Comparison of ENCODE assay signal across 21 cellular contexts in the genomic region with DNA sequence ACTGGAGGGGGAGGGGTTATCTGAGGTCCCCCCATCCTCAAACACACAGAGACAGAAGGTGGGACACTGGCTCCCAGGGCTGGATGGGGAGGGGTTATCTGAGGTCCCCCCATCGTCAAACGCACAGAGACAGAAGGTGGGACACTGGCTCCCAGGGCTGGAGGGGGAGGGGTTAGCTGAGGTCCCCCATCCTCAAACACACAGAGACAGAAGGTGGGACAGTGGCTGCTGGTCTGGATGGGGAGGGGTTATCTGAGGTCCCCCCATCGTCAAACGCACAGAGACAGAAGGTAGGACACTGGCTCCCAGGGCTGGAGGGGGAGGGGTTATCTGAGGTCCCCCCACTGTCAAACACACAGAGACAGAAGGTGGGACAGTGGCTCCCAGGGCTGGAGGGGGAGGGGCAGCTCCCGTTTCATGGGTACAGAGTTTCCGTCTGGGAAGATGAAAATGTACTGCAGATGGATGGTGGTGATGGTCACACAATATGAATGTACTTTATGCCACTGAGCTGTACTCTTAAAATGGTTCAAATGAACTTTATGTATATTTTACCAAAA.
"Had no signal": no experiment of that assay in that cellular context is flagged by ENCODE, and none has a peak within 500 bp of the region (broad histone marks: within the 10 kb centered on the region; RNA-seq: fewer than 3 reads in every experiment).

No MANE protein-coding gene starts in this region.

- H3K27ac Mint-ChIP-seq: activated T-cell treated with anti-CD3 and anti-CD28 coated beads, Interleukin-2, amount 50 U/mL, for 72 hours; dendritic cell treated with granulocyte-macrophage colony-stimulating factor and Interleukin-4, amounts not matched to agents 40 ng/mL and 50 ng/mL, for 4 days; naive thymus-derived CD4-positive, alpha-beta T cell; T-helper 1 cell treated with Interleukin-12 subunit alpha and Interleukin-12 subunit beta and Interleukin-4 antibody, amounts not matched to agents 30 μg/mL and 1 μg/mL, for 36 hours had no signal

- H3K9me3 ChIP-seq: body of pancreas, lower lobe of right lung, prostate gland, right atrium auricular region, thyroid gland had no signal

- H3K4me1 ChIP-seq: prostate gland had no signal

- H3K4me3 ChIP-seq: body of pancreas, cardiac muscle cell, lower lobe of right lung, prostate gland, right atrium auricular region, thyroid gland had no signal

- H3K4me3 Mint-ChIP-seq: activated T-cell treated with anti-CD3 and anti-CD28 coated beads, Interleukin-2, amount 50 U/mL, for 72 hours; dendritic cell treated with granulocyte-macrophage colony-stimulating factor and Interleukin-4, amounts not matched to agents 40 ng/mL and 50 ng/mL, for 4 days; naive thymus-derived CD4-positive, alpha-beta T cell; T-helper 1 cell treated with Interleukin-12 subunit alpha and Interleukin-12 subunit beta and Interleukin-4 antibody, amounts not matched to agents 30 μg/mL and 1 μg/mL, for 36 hours had no signal

- H3K36me3 ChIP-seq: cardiac muscle cell, lower lobe of right lung, prostate gland, right atrium auricular region, thyroid gland had no signal

- H3K27me3 ChIP-seq: cardiac muscle cell, right atrium auricular region, thyroid gland had no signal

- H3K9me3 Mint-ChIP-seq: activated T-cell treated with anti-CD3 and anti-CD28 coated beads, Interleukin-2, amount 50 U/mL, for 72 hours; dendritic cell treated with granulocyte-macrophage colony-stimulating factor and Interleukin-4, amounts not matched to agents 40 ng/mL and 50 ng/mL, for 4 days; T-helper 1 cell treated with Interleukin-12 subunit alpha and Interleukin-12 subunit beta and Interleukin-4 antibody, amounts not matched to agents 30 μg/mL and 1 μg/mL, for 36 hours had no signal

- H3K27ac ChIP-seq: body of pancreas, cardiac muscle cell, lower lobe of right lung, prostate gland, right atrium auricular region, thyroid gland had no signal

- DNase-seq: activated CD4-positive, alpha-beta T cell treated with anti-CD3 and anti-CD28 coated beads for 4 hours; activated CD4-positive, alpha-beta T cell treated with anti-CD3 and anti-CD28 coated beads, Interleukin-2, amount 50 U/mL, for 48 hours; activated CD4-positive, CD25-positive, alpha-beta regulatory T cell; activated gamma-delta T cell; activated naive CD4-positive, alpha-beta T cell treated with anti-CD3 and anti-CD28 coated beads, Interleukin-2, amount 50 U/mL, for 16 hours; activated T-cell treated with anti-CD3 and anti-CD28 coated beads, Interleukin-2, amount 50 U/mL, for 72 hours; anterior cingulate cortex; body of pancreas; effector CD4-positive, alpha-beta T cell; lower lobe of right lung; naive thymus-derived CD4-positive, alpha-beta T cell; stimulated activated CD4-positive, alpha-beta T cell treated with anti-CD3 and anti-CD28 coated beads, Interleukin-4, amount 100 ng/mL, for 24 hours; stimulated activated naive CD8-positive, alpha-beta T cell treated with anti-CD3 and anti-CD28 coated beads, Interleukin-15, Interleukin-2, amounts not matched to agents 100 U/mL and 50 U/mL, for 24 hours; substantia nigra; T1000; thyroid gland had no signal

- ATAC-seq: activated T-cell treated with anti-CD3 and anti-CD28 coated beads, Interleukin-2, amount 50 U/mL, for 72 hours; body of pancreas; naive thymus-derived CD4-positive, alpha-beta T cell; stimulated activated naive CD8-positive, alpha-beta T cell treated with anti-CD3 and anti-CD28 coated beads, Interleukin-15, Interleukin-2, amounts not matched to agents 100 U/mL and 50 U/mL, for 24 hours had no signal
